25 cellular contexts compared by ENCODE assay signal in the genomic region with DNA sequence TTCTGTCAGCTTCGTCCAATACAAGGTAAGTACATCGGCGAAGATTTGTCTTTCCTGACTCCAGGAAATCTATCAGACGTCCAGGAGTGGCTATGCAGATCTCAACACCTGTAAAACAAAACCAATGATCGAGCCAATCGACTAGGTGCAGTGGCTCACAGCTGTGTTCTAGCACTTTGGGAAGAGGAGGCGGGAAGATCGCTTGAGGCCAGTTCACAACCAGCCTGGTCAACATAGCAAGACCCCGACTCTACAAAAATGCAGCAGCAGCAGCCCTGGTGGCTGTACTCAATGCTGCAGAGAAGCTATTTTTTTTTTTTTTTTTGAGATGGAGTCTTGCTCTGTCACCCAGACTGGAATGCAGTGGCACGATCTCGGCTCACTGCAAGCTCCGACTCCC. TPM values are rescaled to one million over a fixed set of nuclear protein-coding genes. Genes with fewer than 3 reads are reported as not detected.
DNase-seq lines count a peak whose midpoint lies in the region; ATAC-seq, FAIRE-seq and TF ChIP-seq lines count a peak whose summit lies in the region.
"Had no signal": no experiment of that assay in that cellular context is flagged by ENCODE, and none has a peak within 500 bp of the region (broad histone marks: within the 10 kb centered on the region; RNA-seq: fewer than 3 reads in every experiment).

No MANE protein-coding gene starts in this region.

- no peaks in the 10 kb centered on the region for H3K27me3 ChIP-seq in AG04450 (ENCODE audit: control insufficient read depth, insufficient read depth, low read length)
- no peaks in the 10 kb centered on the region for H3K27me3 ChIP-seq in CD4-positive, alpha-beta T cell (ENCODE audit: control insufficient read depth, insufficient read depth, low read length)
- H3K27me3 ChIP-seq: heart left ventricle, ovary, sigmoid colon, thyroid gland had no signal

- CTCF ChIA-PET in AG04450 (lab: Charles Lee) = interaction anchor here (0.7 kb wide), 1 partner anchor 186 kb away, joined by 3 read pairs; no protein-coding TSS in a partner anchor
- CTCF ChIA-PET in CD4-positive, alpha-beta T cell (lab: Charles Lee) = interaction anchor here (1.0 kb wide), 1 partner anchor 9 kb away, joined by 3 read pairs; no protein-coding TSS in a partner anchor
- CTCF ChIA-PET in activated CD8-positive, alpha-beta T cell treated with anti-CD3 and anti-CD28 coated beads, Interleukin-2, amount 10 ng/mL, durations not matched to agents 7 days and 5 days (lab: Charles Lee) = interaction anchor here (0.7 to 2.3 kb wide), 3 partner anchors 13 to 77 kb away, joined by 3 to 9 read pairs (median 3); no protein-coding TSS in a partner anchor

- no peak overlapping the region for H3K9ac ChIP-seq in kidney (ENCODE audit: low read length in 2 of 2)

- H3K36me3 Mint-ChIP-seq in CD4-positive, alpha-beta T cell (ENCODE audit: low read depth) = peaks cover 96% of the 10 kb centered on the region
- peaks cover 86% of the 10 kb centered on the region for H3K36me3 Mint-ChIP-seq in activated CD8-positive, alpha-beta T cell treated with anti-CD3 and anti-CD28 coated beads, Interleukin-2, amount 10 ng/mL, durations not matched to agents 7 days and 5 days (ENCODE audit: low read depth)

- no peak for ATAC-seq in CD4-positive, alpha-beta T cell (ENCODE audit: poor library complexity)
- no peak for ATAC-seq in activated CD8-positive, alpha-beta T cell treated with anti-CD3 and anti-CD28 coated beads, Interleukin-2, amount 10 ng/mL, durations not matched to agents 7 days and 5 days
- ATAC-seq in GM18502 (IDR thresholded peaks at IDR 0.05; ENCODE audit: poor library complexity, unreplicated experiment) = no peak
- ATAC-seq: heart left ventricle, Right ventricle myocardium inferior had no signal

- H3K4me1 ChIP-seq in kidney (ENCODE audit: control insufficient read depth in 1 of 2, insufficient read depth in 1 of 2, low read depth in 1 of 2, low read length in 2 of 2) = peaks cover 3 to 4% of the 10 kb centered on the region in 2 donors
- H3K4me1 ChIP-seq: thyroid gland had no signal

- H3K36me3 ChIP-seq in kidney (ENCODE audit: control insufficient read depth in 1 of 2, insufficient read depth in 2 of 2, low read length in 2 of 2) = peaks cover 63 to 92% of the 10 kb centered on the region in 2 donors
- H3K36me3 ChIP-seq: ovary had no signal

- intact Hi-C loops in CD4-positive, alpha-beta T cell (cut with DNase I, micrococcal nuclease) = no loop called here
- intact Hi-C loops in kidney (cut with DNase I) = no loop called here

- DNase-seq in AG04450 (ENCODE audit: low read depth, low spot score) = no peak
- DNase-seq in CD4-positive, alpha-beta T cell = no peak
- no peak for DNase-seq in activated CD8-positive, alpha-beta T cell treated with anti-CD3 and anti-CD28 coated beads, Interleukin-2, amount 10 ng/mL, durations not matched to agents 7 days and 5 days
- DNase-seq in kidney = no peak
- DNase-seq in occipital lobe (lab: John Stamatoyannopoulos, UW) = no peak
- DNase-seq in GM19240 (ENCODE audit: insufficient read length, low spot score) = no peak
- DNase-seq: activated CD4-positive, alpha-beta T cell treated with anti-CD3 and anti-CD28 coated beads, Interleukin-2, amount 50 U/mL, for 48 hours; cerebellar nuclear complex; effector memory CD4-positive, alpha-beta T cell; H7; heart left ventricle; MM.1S; NCI-H146; NCI-H2171; NCI-H748 treated with DMSO at 0.1 percent for 48 hours; ovary; sigmoid colon; stimulated activated naive CD4-positive, alpha-beta T cell treated with Interleukin-2 at 50 U/mL for 16 hours; thyroid gland had no signal

- peaks cover 62% of the 10 kb centered on the region for H3K4me1 Mint-ChIP-seq in CD4-positive, alpha-beta T cell (ENCODE audit: low read depth)
- H3K4me1 Mint-ChIP-seq in activated CD8-positive, alpha-beta T cell treated with anti-CD3 and anti-CD28 coated beads, Interleukin-2, amount 10 ng/mL, durations not matched to agents 7 days and 5 days (ENCODE audit: low read depth) = peaks cover 63% of the 10 kb centered on the region

- no peaks in the 10 kb centered on the region for H3K9me3 Mint-ChIP-seq in CD4-positive, alpha-beta T cell
- H3K9me3 Mint-ChIP-seq in activated CD8-positive, alpha-beta T cell treated with anti-CD3 and anti-CD28 coated beads, Interleukin-2, amount 10 ng/mL, durations not matched to agents 7 days and 5 days (ENCODE audit: insufficient read depth) = no peaks in the 10 kb centered on the region

- POLR2A ChIA-PET in AG04450 (lab: Yijun Ruan, JAX) = interaction anchor here (1.4 to 2.6 kb wide), 3 partner anchors 9 to 14 kb away, joined by 3 to 22 read pairs (median 9); no protein-coding TSS in a partner anchor
- POLR2A ChIA-PET in CD4-positive, alpha-beta T cell (lab: Charles Lee) = interaction anchor here (1.0 kb wide), 1 partner anchor 37 kb away, joined by 4 read pairs; no protein-coding TSS in a partner anchor
- POLR2A ChIA-PET in activated CD8-positive, alpha-beta T cell treated with anti-CD3 and anti-CD28 coated beads, Interleukin-2, amount 10 ng/mL, durations not matched to agents 7 days and 5 days (lab: Charles Lee) = interaction anchor here (0.7 to 1.2 kb wide), 2 partner anchors 9 to 10 kb away, joined by 3 read pairs; no protein-coding TSS in a partner anchor

- H3K27me3 Mint-ChIP-seq in CD4-positive, alpha-beta T cell = no peaks in the 10 kb centered on the region
- H3K27me3 Mint-ChIP-seq in activated CD8-positive, alpha-beta T cell treated with anti-CD3 and anti-CD28 coated beads, Interleukin-2, amount 10 ng/mL, durations not matched to agents 7 days and 5 days (ENCODE audit: low read depth) = no peaks in the 10 kb centered on the region

- H3K9me3 ChIP-seq in AG04450 (ENCODE audit: control insufficient read depth, insufficient read depth, low read length) = no peaks in the 10 kb centered on the region
- H3K9me3 ChIP-seq in CD4-positive, alpha-beta T cell (ENCODE audit: control insufficient read depth, low read length) = no peaks in the 10 kb centered on the region
- no peaks in the 10 kb centered on the region for H3K9me3 ChIP-seq in kidney (ENCODE audit: control insufficient read depth in 1 of 2, low read length in 2 of 2)
- H3K9me3 ChIP-seq: heart left ventricle, ovary, sigmoid colon, thyroid gland had no signal

- H3K4me3 ChIP-seq in AG04450 (ENCODE audit: low read depth, low read length) (no peak overlapping the region), kidney (ENCODE audit: low read length in 2 of 2) (no peak overlapping the region)
- H3K4me3 ChIP-seq: heart left ventricle, ovary, sigmoid colon, thyroid gland had no signal

- TF ChIP-seq CTCF in AG04450 (IDR thresholded peaks at IDR 0.05; ENCODE audit: low read depth, low read length) (0 out of 2 replicates have a peak, but pooled peaks have one; percentile 2), kidney (IDR thresholded peaks at IDR 0.05; ENCODE audit: borderline replicate concordance, extremely low read depth, insufficient read depth) (peak; percentile 1)
- TF ChIP-seq CTCF in CD4-positive, alpha-beta T cell (IDR thresholded peaks at IDR 0.05) = no peak

- FAIRE-seq in kidney (lab: Jason Lieb, UNC) = no peak
- FAIRE-seq: D721Med, GM19239 had no signal

- peak overlapping the region; percentile 67 for H3K27ac Mint-ChIP-seq in CD4-positive, alpha-beta T cell
- H3K27ac Mint-ChIP-seq in activated CD8-positive, alpha-beta T cell treated with anti-CD3 and anti-CD28 coated beads, Interleukin-2, amount 10 ng/mL, durations not matched to agents 7 days and 5 days = peak overlapping the region; percentile 11

- H3K27ac ChIP-seq in AG04450 (ENCODE audit: low read depth, low read length) (no peak overlapping the region), kidney (ENCODE audit: low read depth in 2 of 2, low read length in 2 of 2) (no peak overlapping the region)
- no peak overlapping the region for H3K27ac ChIP-seq in CD4-positive, alpha-beta T cell (ENCODE audit: low read depth, low read length)
- H3K27ac ChIP-seq: heart left ventricle, ovary, sigmoid colon, thyroid gland had no signal

- no peak overlapping the region for H3K4me3 Mint-ChIP-seq in CD4-positive, alpha-beta T cell
- no peak overlapping the region for H3K4me3 Mint-ChIP-seq in activated CD8-positive, alpha-beta T cell treated with anti-CD3 and anti-CD28 coated beads, Interleukin-2, amount 10 ng/mL, durations not matched to agents 7 days and 5 days

RNA-seq across cellular contexts. Expression of a gene that starts 11.2 kb away (rescaled TPM):
- polyA plus RNA-seq in AG04450 (2011; rRNA removed) (348 and 426 TPM in 2 replicates), kidney (ENCODE audit: insufficient read depth, low read depth, low replicate concordance) (133 TPM)
- polyA minus RNA-seq in AG04450 (2011; rRNA and poly(A)+ RNA removed) = 503 and 507 TPM in 2 replicates
- 100 to 1,000 TPM; 454 to 462 TPM for total RNA-seq in CD4-positive, alpha-beta T cell
- total RNA-seq in activated CD8-positive, alpha-beta T cell treated with anti-CD3 and anti-CD28 coated beads, Interleukin-2, amount 10 ng/mL, durations not matched to agents 7 days and 5 days = 100 to 1,000 TPM; 443 to 445 TPM
- total RNA-seq in kidney (509 TPM), occipital lobe (646 TPM)

RNA-seq across cellular contexts. Expression of a gene that starts 27.0 kb away (rescaled TPM):
- 223 and 278 TPM in 2 replicates for polyA plus RNA-seq in AG04450 (2011; rRNA removed)
- 85.4 and 95.8 TPM in 2 replicates for polyA minus RNA-seq in AG04450 (2011; rRNA and poly(A)+ RNA removed)
- not detected for total RNA-seq in CD4-positive, alpha-beta T cell
- total RNA-seq in activated CD8-positive, alpha-beta T cell treated with anti-CD3 and anti-CD28 coated beads, Interleukin-2, amount 10 ng/mL, durations not matched to agents 7 days and 5 days = 1 to 10 TPM in 1 of 2 experiments, under 1 TPM in 1; 0.99 to 1.0 TPM
- total RNA-seq in kidney = 16.7 TPM
- 11.4 TPM for polyA plus RNA-seq in kidney (ENCODE audit: insufficient read depth, low read depth, low replicate concordance)
- 0.94 TPM for total RNA-seq in occipital lobe

RNA-seq across cellular contexts. Expression of a gene that starts 39.9 kb away (rescaled TPM):
- polyA plus RNA-seq in AG04450 (2011; rRNA removed) (not detected in 2 replicates), kidney (ENCODE audit: insufficient read depth, low read depth, low replicate concordance) (not detected)
- polyA minus RNA-seq in AG04450 (2011; rRNA and poly(A)+ RNA removed) = not detected in 2 replicates
- not detected for total RNA-seq in CD4-positive, alpha-beta T cell
- not detected for total RNA-seq in activated CD8-positive, alpha-beta T cell treated with anti-CD3 and anti-CD28 coated beads, Interleukin-2, amount 10 ng/mL, durations not matched to agents 7 days and 5 days
- total RNA-seq in kidney (0.13 TPM), occipital lobe (9.7 TPM)
- total RNA-seq: sigmoid colon, thyroid gland had no signal
- polyA plus RNA-seq: BJ, liver had no signal
